ENCODE assay signal across 18 cellular contexts in the genomic region with DNA sequence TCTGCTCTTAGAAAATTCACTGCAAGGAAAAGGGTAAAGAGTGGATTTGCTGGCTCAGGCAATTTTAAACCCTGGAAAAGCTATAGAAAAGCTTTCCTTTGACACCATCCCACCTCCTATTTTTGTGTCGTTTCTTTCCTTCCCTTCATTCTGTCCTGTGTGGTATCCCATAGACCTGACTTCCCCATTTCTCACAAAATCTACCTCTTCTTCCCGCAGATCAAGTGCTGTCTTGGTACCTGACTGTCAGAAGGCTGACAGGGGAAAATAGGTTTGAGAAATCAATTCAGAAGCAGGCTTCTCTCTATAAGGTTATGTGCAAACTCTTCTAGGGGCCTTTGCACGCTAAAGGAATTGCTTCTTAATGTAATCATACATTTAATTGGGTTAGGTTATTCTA.
DNase-seq lines count a peak whose midpoint lies in the region; TF ChIP-seq lines count a peak whose summit lies in the region.
"Had no signal": no experiment of that assay in that cellular context is flagged by ENCODE, and none has a peak within 500 bp of the region (broad histone marks: within the 10 kb centered on the region; RNA-seq: fewer than 3 reads in every experiment).

No MANE protein-coding gene starts in this region.

- POLR2A ChIA-PET in PC-9 (lab: Charles Lee; ENCODE audit: unreplicated experiment): interaction anchor here (0.6 kb wide), 1 partner anchor 543 kb away, joined by 5 read pairs; no protein-coding TSS in a partner anchor
- POLR2A ChIA-PET in GM10248 (lab: Yijun Ruan, JAX): interaction anchor here (0.6 kb wide), 1 partner anchor 290 kb away, joined by 3 read pairs; no protein-coding TSS in a partner anchor

- CTCF ChIA-PET in PC-9 (lab: Charles Lee) (no interaction called here), GM10248 (lab: Yijun Ruan, JAX) (no interaction called here)

- intact Hi-C loops in PC-9 (cut with micrococcal nuclease; ENCODE audit: unreplicated experiment): loop anchor here (1.0 to 5.0 kb wide), 4 partner anchors 51 to 206 kb away; no protein-coding TSS in a partner anchor
- intact Hi-C loops in esophagus muscularis mucosa (cut with DNase I): no loop called here

- TF ChIP-seq EP300 in esophagus muscularis mucosa (IDR thresholded peaks at IDR 0.05): no peak

- TF ChIP-seq POLR2A in esophagus muscularis mucosa (IDR thresholded peaks at IDR 0.05; ENCODE audit: low read depth): no peak

- H4K20me1 ChIP-seq in PC-9 (ENCODE audit: insufficient read depth): no peaks in the 10 kb centered on the region
- no peaks in the 10 kb centered on the region for H4K20me1 ChIP-seq in osteoblast (ENCODE audit: insufficient read depth, low read length)
- H4K20me1 ChIP-seq: BLaER1 treated with 17β-estradiol and CSF1 and Interleukin-3, amounts not matched to agents 10 nM and 100 nM had no signal

- WGBS in esophagus, 2 donors: 66 to 71% methylated on average over 3 of the region's 3 CpGs
- 91% methylated on average over 3 of the region's 3 CpGs for WGBS in esophagus muscularis mucosa

- BruUV-seq in PC-9 (replicated peaks; lab: Mats Ljungman, UMichigan): no TSS peak

- no peaks in the 10 kb centered on the region for H3K36me3 ChIP-seq in PC-9 (ENCODE audit: low read depth)
- H3K36me3 ChIP-seq in esophagus (ENCODE audit: control insufficient read depth in 2 of 2, insufficient read depth in 2 of 2, low read length in 1 of 2): no peaks in the 10 kb centered on the region
- no peaks in the 10 kb centered on the region for H3K36me3 ChIP-seq in osteoblast (ENCODE audit: insufficient read depth, low read length)
- H3K36me3 ChIP-seq in esophagus muscularis mucosa: no peaks in the 10 kb centered on the region
- H3K36me3 ChIP-seq: BLaER1 treated with 17β-estradiol and CSF1 and Interleukin-3, amounts not matched to agents 10 nM and 100 nM had no signal

- H3K4me2 ChIP-seq in PC-9 (peak overlapping the region; percentile 61), osteoblast (ENCODE audit: insufficient read depth, low read length) (no peak overlapping the region)
- H3K4me2 ChIP-seq: BLaER1 treated with 17β-estradiol and CSF1 and Interleukin-3, amounts not matched to agents 10 nM and 100 nM had no signal

- H3K27me3 Mint-ChIP-seq in type B pancreatic cell: no peaks in the 10 kb centered on the region

- peak overlapping the region; percentile 37 for H3K4me3 Mint-ChIP-seq in type B pancreatic cell
- H3K4me3 Mint-ChIP-seq: CD4-positive, alpha-beta memory T cell had no signal

- no peaks in the 10 kb centered on the region for H3K9me2 ChIP-seq in PC-9 (ENCODE audit: insufficient read depth)

- peaks cover 19% of the 10 kb centered on the region; the same call in 1 of the 2 replicates for H3F3A ChIP-seq in PC-9 (ENCODE audit: insufficient read depth, low read depth)

- H3K27me3 ChIP-seq in PC-9 (ENCODE audit: insufficient read depth, low read depth) (no peaks in the 10 kb centered on the region), esophagus (ENCODE audit: control insufficient read depth in 1 of 2, insufficient read depth in 2 of 2, low read length in 2 of 2) (no peaks in the 10 kb centered on the region), osteoblast (ENCODE audit: insufficient read depth, low read length) (peaks cover 4% of the 10 kb centered on the region), esophagus muscularis mucosa (no peaks in the 10 kb centered on the region)
- H3K27me3 ChIP-seq: BLaER1 treated with 17β-estradiol and CSF1 and Interleukin-3, amounts not matched to agents 10 nM and 100 nM had no signal

- H3K4me3 ChIP-seq in PC-9: no peak overlapping the region
- H3K4me3 ChIP-seq in esophagus (ENCODE audit: low read depth in 1 of 2, low read length in 2 of 2): no peak overlapping the region
- no peak overlapping the region for H3K4me3 ChIP-seq in osteoblast (ENCODE audit: insufficient read depth, low read length)
- H3K4me3 ChIP-seq in esophagus muscularis mucosa: no peak overlapping the region
- H3K4me3 ChIP-seq: A549; BLaER1 treated with 17β-estradiol and CSF1 and Interleukin-3, amounts not matched to agents 10 nM and 100 nM; GM12878; SK-N-MC had no signal

- H3K9me3 ChIP-seq in PC-9 (ENCODE audit: insufficient read depth, low read depth) (peaks cover 15% of the 10 kb centered on the region), esophagus (ENCODE audit: control insufficient read depth in 2 of 2, insufficient read depth in 1 of 2, low read depth in 1 of 2, low read length in 1 of 2) (no peaks in the 10 kb centered on the region), osteoblast (ENCODE audit: low read depth, low read length) (no peaks in the 10 kb centered on the region), esophagus muscularis mucosa (no peaks in the 10 kb centered on the region)
- H3K9me3 ChIP-seq: A549; BLaER1 treated with 17β-estradiol and CSF1 and Interleukin-3, amounts not matched to agents 10 nM and 100 nM; Caco-2 had no signal

- H3K27ac Mint-ChIP-seq in type B pancreatic cell: peak overlapping the region; percentile 92
- H3K27ac Mint-ChIP-seq: CD4-positive, alpha-beta memory T cell had no signal

- peaks cover 5% of the 10 kb centered on the region for H3K9me3 Mint-ChIP-seq in type B pancreatic cell

- H3K4me1 Mint-ChIP-seq in type B pancreatic cell (ENCODE audit: unreplicated experiment): peaks cover 8% of the 10 kb centered on the region
- H3K4me1 Mint-ChIP-seq: CD4-positive, alpha-beta memory T cell had no signal

- no peak overlapping the region for H2AFZ ChIP-seq in PC-9
- H2AFZ ChIP-seq in osteoblast (ENCODE audit: low read length): no peak overlapping the region

- no peaks in the 10 kb centered on the region for H3K79me2 ChIP-seq in PC-9 (ENCODE audit: low read depth)
- H3K79me2 ChIP-seq in osteoblast (ENCODE audit: insufficient read depth, low read length): no peaks in the 10 kb centered on the region

- TF ChIP-seq CTCF in PC-9 (conservative IDR thresholded peaks at IDR 0.05): no peak
- TF ChIP-seq CTCF in osteoblast (IDR thresholded peaks at IDR 0.05; ENCODE audit: extremely low read depth, low read depth, low read length): no peak
- TF ChIP-seq CTCF in type B pancreatic cell (conservative IDR thresholded peaks at IDR 0.05): no peak
- TF ChIP-seq CTCF in esophagus muscularis mucosa (IDR thresholded peaks at IDR 0.05): no peak
- no peak for TF ChIP-seq CTCF in GM10248 (IDR thresholded peaks at IDR 0.05; ENCODE audit: control extremely low read depth, extremely low read depth, low read depth, missing control alignments)

- no peaks in the 10 kb centered on the region for H3K36me3 Mint-ChIP-seq in type B pancreatic cell
- H3K36me3 Mint-ChIP-seq: CD4-positive, alpha-beta memory T cell had no signal

- no peak for DNase-seq in PC-9
- DNase-seq in osteoblast (ENCODE audit: insufficient read length, low spot score, missing footprints): peak; percentile 19
- DNase-seq in type B pancreatic cell (ENCODE audit: extremely low spot score, unreplicated experiment): no peak
- no peak for DNase-seq in C1 segment of cervical spinal cord (lab: John Stamatoyannopoulos, UW)
- DNase-seq in esophagus muscularis mucosa (ENCODE audit: extremely low spot score): no peak
- no peak for DNase-seq in GM10248 (ENCODE audit: extremely low spot score)
- DNase-seq: AML-193; CD4-positive, alpha-beta memory T cell; KBM-7; NCI-H1436 treated with DMSO at 0.1 percent for 48 hours; NCI-H1930; NCI-H2107 had no signal

- H3K4me1 ChIP-seq in PC-9 (replicated peaks; ENCODE audit: insufficient read depth): peaks cover 31% of the 10 kb centered on the region
- no peaks in the 10 kb centered on the region for H3K4me1 ChIP-seq in esophagus (ENCODE audit: control insufficient read depth in 2 of 2, insufficient read depth in 2 of 2, low read length in 1 of 2)
- peaks cover 6% of the 10 kb centered on the region for H3K4me1 ChIP-seq in osteoblast (ENCODE audit: insufficient read depth, low read length)
- H3K4me1 ChIP-seq in esophagus muscularis mucosa: no peaks in the 10 kb centered on the region
- H3K4me1 ChIP-seq: BLaER1 treated with 17β-estradiol and CSF1 and Interleukin-3, amounts not matched to agents 10 nM and 100 nM had no signal

- H3K27ac ChIP-seq in PC-9 (peak overlapping the region; percentile 27), esophagus (ENCODE audit: low read depth in 2 of 2, low read length in 1 of 2) (peak overlapping the region; percentile 80 to 85), osteoblast (ENCODE audit: low read depth, low read length) (no peak overlapping the region), esophagus muscularis mucosa (replicated peaks in 1 of 4) (no peak overlapping the region)
- H3K27ac ChIP-seq: BLaER1 treated with 17β-estradiol and CSF1 and Interleukin-3, amounts not matched to agents 10 nM and 100 nM; SK-N-MC had no signal

Comparison
In these comparisons a context has a peak if more than half of its experiments do, and no peak if none do; other contexts are left out.
1. H3K27ac ChIP-seq: peak in PC-9 (single experiment) and esophagus (2 of 2); none in osteoblast (single experiment) and esophagus muscularis mucosa (0 of 4).